18 cellular contexts compared by ENCODE assay signal in the genomic region with DNA sequence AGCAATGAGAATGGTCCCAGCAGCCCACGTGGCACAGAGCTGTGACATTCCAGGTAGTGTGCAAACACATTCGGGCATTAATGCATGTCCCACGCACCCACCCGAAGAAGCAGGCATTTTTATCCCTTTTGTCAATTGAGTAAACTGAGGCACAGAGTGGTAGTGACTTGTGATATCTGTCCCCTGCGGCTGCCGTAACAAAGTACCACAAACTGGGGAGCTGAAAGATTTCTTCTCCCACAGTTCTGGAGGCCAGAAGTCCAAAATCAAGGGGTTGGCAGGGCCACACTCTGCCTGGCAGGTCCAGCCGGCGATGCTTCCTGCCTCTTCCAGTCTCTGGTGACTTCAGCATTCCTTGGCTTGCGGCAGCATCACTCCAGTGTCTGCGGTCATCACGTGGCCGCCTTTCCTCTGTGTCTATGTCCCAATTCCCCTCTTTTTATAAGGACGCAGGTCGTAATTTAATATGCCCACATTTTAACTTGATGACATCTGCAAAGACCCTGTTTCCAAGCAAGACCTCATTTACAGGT.
DNase-seq lines count a peak whose midpoint lies in the region; ATAC-seq and TF ChIP-seq lines count a peak whose summit lies in the region.
"Had no signal": no experiment of that assay in that cellular context is flagged by ENCODE, and none has a peak within 500 bp of the region (broad histone marks: within the 10 kb centered on the region; RNA-seq: fewer than 3 reads in every experiment).

No MANE protein-coding gene starts in this region.

- H3K4me1 ChIP-seq in adrenal gland (replicated peaks in 1 of 2) (peaks cover 27 to 49% of the 10 kb centered on the region in 2 donors), sigmoid colon (peaks cover 0 to 60% (median 56%) of the 10 kb centered on the region in 4 donors)

- no peak for TF ChIP-seq EP300 in sigmoid colon (IDR thresholded peaks at IDR 0.05)

- no peaks in the 10 kb centered on the region for H3K9me3 ChIP-seq in adrenal gland (replicated peaks in 1 of 3)
- no peaks in the 10 kb centered on the region for H3K9me3 ChIP-seq in sigmoid colon
- H3K9me3 ChIP-seq: thyroid gland had no signal

- H3K27me3 ChIP-seq in adrenal gland (no peaks in the 10 kb centered on the region), sigmoid colon (no peaks in the 10 kb centered on the region)
- H3K27me3 ChIP-seq: thyroid gland had no signal

- peaks cover 54% of the 10 kb centered on the region for H3K4me1 Mint-ChIP-seq in HFFc6 (ENCODE audit: low read depth)

- peaks cover 4% of the 10 kb centered on the region for H3K9me3 Mint-ChIP-seq in HFFc6
- H3K9me3 Mint-ChIP-seq: activated T-cell treated with anti-CD3 and anti-CD28 coated beads, Interleukin-2, amount 50 U/mL, for 24 hours; H9 had no signal

- no peak overlapping the region for H3K4me3 ChIP-seq in adrenal gland
- no peak overlapping the region for H3K4me3 ChIP-seq in sigmoid colon
- H3K4me3 ChIP-seq: thyroid gland had no signal

- 82 to 88% (median 85%) methylated on average over 11 to 14 of the region's 14 CpGs for WGBS in adrenal gland, 4 donors
- 66 to 84% methylated on average over 14 of the region's 14 CpGs for WGBS in sigmoid colon, 2 donors

- peak overlapping the region in 3 of 5 donors; percentile 73 to 91 (median 87) for H3K27ac ChIP-seq in adrenal gland
- peak overlapping the region; percentile 81 to 91 (median 86) for H3K27ac ChIP-seq in sigmoid colon
- H3K27ac ChIP-seq: thyroid gland had no signal

- ATAC-seq in left lobe of liver (no peak), GM18519 (IDR thresholded peaks at IDR 0.05; ENCODE audit: low FRiP score, unreplicated experiment) (no peak)

- DNase-seq in HFFc6 (no peak), adrenal gland (peak in 5 of 7 donors; percentile 13 to 30 (median 19)), left lobe of liver (ENCODE audit: low spot score) (peak; percentile 41), sigmoid colon (peak; percentile 60), kidney glomerular epithelial cell (lab: John Stamatoyannopoulos, UW) (no peak), activated T-cell treated with anti-CD3 and anti-CD28 coated beads for 4 hours (no peak), dermis blood vessel endothelial cell (no peak)
- DNase-seq: activated CD4-positive, CD25-positive, alpha-beta regulatory T cell; activated T-cell treated with anti-CD3 and anti-CD28 coated beads, Interleukin-2, amount 50 U/mL, for 24 hours; anterior cingulate cortex; DMS79; H9; Kasumi-1; mesendoderm; NCI-H510A; SW 1271 had no signal

- intact Hi-C loops in adrenal gland (cut with DNase I): loop anchor here in 1 of 2 donors (10.0 kb wide), 1 partner anchor 324 kb away; no protein-coding TSS in a partner anchor
- intact Hi-C loops in sigmoid colon (cut with DNase I): loop anchor here (10.0 kb wide), 1 partner anchor 324 kb away; no protein-coding TSS in a partner anchor

- H3K4me3 Mint-ChIP-seq in HFFc6: no peak overlapping the region; the same call in 1 of the 2 replicates
- H3K4me3 Mint-ChIP-seq: activated T-cell treated with anti-CD3 and anti-CD28 coated beads, Interleukin-2, amount 50 U/mL, for 24 hours; H9 had no signal

- H3K36me3 Mint-ChIP-seq in HFFc6 (ENCODE audit: low read depth): peaks cover 13% of the 10 kb centered on the region

- peak overlapping the region; percentile 75 for H3K27ac Mint-ChIP-seq in HFFc6
- H3K27ac Mint-ChIP-seq: activated T-cell treated with anti-CD3 and anti-CD28 coated beads, Interleukin-2, amount 50 U/mL, for 24 hours; H9 had no signal

- H3K36me3 ChIP-seq in adrenal gland (replicated peaks in 1 of 2): no peaks in the 10 kb centered on the region
- no peaks in the 10 kb centered on the region for H3K36me3 ChIP-seq in sigmoid colon
- H3K36me3 ChIP-seq: thyroid gland had no signal

- TF ChIP-seq CTCF in HFFc6 (IDR thresholded peaks at IDR 0.05) (no peak), adrenal gland (IDR thresholded peaks at IDR 0.05) (no peak), sigmoid colon (IDR thresholded peaks at IDR 0.05) (no peak)

- TF ChIP-seq POLR2A in adrenal gland (IDR thresholded peaks at IDR 0.05): no peak
- TF ChIP-seq POLR2A in sigmoid colon (IDR thresholded peaks at IDR 0.05): no peak

- peaks cover 6% of the 10 kb centered on the region for H3K27me3 Mint-ChIP-seq in HFFc6 (ENCODE audit: insufficient read depth)

Comparison
In these comparisons a context has a peak if more than half of its experiments do, and no peak if none do; other contexts are left out.
1. DNase-seq: peak in adrenal gland (5 of 7), left lobe of liver (single experiment) and sigmoid colon (single experiment); none in HFFc6 (single experiment), kidney glomerular epithelial cell (single experiment), activated T-cell treated with anti-CD3 and anti-CD28 coated beads for 4 hours (single experiment) and dermis blood vessel endothelial cell (single experiment).